Comparison of ENCODE assay signal across 8 cellular contexts in genomic region chr3:155323063-155323666, GRCh38. TPM values are rescaled to one million over a fixed set of nuclear protein-coding genes. Genes with fewer than 3 reads are reported as not detected.
DNase-seq lines count a peak whose midpoint lies in the region; ATAC-seq, FAIRE-seq and TF ChIP-seq lines count a peak whose summit lies in the region.

No MANE protein-coding gene starts in this region.

- H3K4ac ChIP-seq in H9 (ENCODE audit: low read depth, low read length), result no peak overlapping the region

- BruUV-seq in endothelial cell of umbilical vein (replicated peaks; lab: Mats Ljungman, UMichigan), result no TSS peak

- peak; percentile 76 for FAIRE-seq in endothelial cell of umbilical vein (lab: Jason Lieb, UNC)

- H3T11ph ChIP-seq in H9 (ENCODE audit: low read length), result no peak overlapping the region

- CTCF ChIA-PET in endothelial cell of umbilical vein (lab: Charles Lee), result interaction anchor here (0.6 to 5.3 kb wide), 25 partner anchors 10 to 991 kb away, joined by 3 to 115 read pairs (median 4); no protein-coding TSS in a partner anchor

- H3K9me3 ChIP-seq in H9 (ENCODE audit: control insufficient read depth, low read depth, low read length) (no peaks in the 10 kb centered on the region), Peyer's patch (no peaks in the 10 kb centered on the region), endothelial cell of umbilical vein (replicated peaks; ENCODE audit: control insufficient read depth, insufficient read depth, low read length) (no peaks in the 10 kb centered on the region)

- H3K4me2 ChIP-seq in H9 (ENCODE audit: insufficient read depth, insufficient read length, low read length) (no peak overlapping the region), endothelial cell of umbilical vein (ENCODE audit: insufficient read depth, low read length) (no peak overlapping the region)

- TF ChIP-seq POLR2A in Peyer's patch (IDR thresholded peaks at IDR 0.05) (no peak), endothelial cell of umbilical vein (IDR thresholded peaks at IDR 0.05; ENCODE audit: low read depth, low read length) (no peak)

- H3K79me2 ChIP-seq in H9 (ENCODE audit: insufficient read depth, low read length) (no peaks in the 10 kb centered on the region), endothelial cell of umbilical vein (ENCODE audit: control insufficient read depth, insufficient read depth, low read length) (no peaks in the 10 kb centered on the region)

- H2BK20ac ChIP-seq in H9 (ENCODE audit: low read depth, low read length, poor library complexity, severe bottlenecking), result no peak overlapping the region

- H3K23me2 ChIP-seq in H9 (ENCODE audit: insufficient read length, low read depth, low read length, poor library complexity, severe bottlenecking), result no peaks in the 10 kb centered on the region

- H3K27ac Mint-ChIP-seq in H9, result no peak overlapping the region
- no peak overlapping the region for H3K27ac Mint-ChIP-seq in mesothelial cell of epicardium

- H2AK5ac ChIP-seq in H9 (ENCODE audit: insufficient read length, low read length), result no peak overlapping the region

- WGBS in H9 (ENCODE audit: extremely low coverage, insufficient read length, low lambda C conversion rate), result no CpG with 5 or more reads among the region's 3 CpGs

- H3K27me3 ChIP-seq in H9 (ENCODE audit: insufficient read depth, low read length) (no peaks in the 10 kb centered on the region), Peyer's patch (no peaks in the 10 kb centered on the region), endothelial cell of umbilical vein (ENCODE audit: control insufficient read depth in 2 of 2, insufficient read depth in 2 of 2, low read length in 2 of 2) (no peaks in the 10 kb centered on the region)

- no peak overlapping the region for H4K8ac ChIP-seq in H9 (replicated peaks; ENCODE audit: insufficient read length, low read depth, low read length)

- no peak overlapping the region for H2BK120ac ChIP-seq in H9 (ENCODE audit: low read depth, low read length, poor library complexity, severe bottlenecking)

- no peak overlapping the region for H4K91ac ChIP-seq in H9 (ENCODE audit: insufficient read length, low read depth, low read length)

- no peak overlapping the region for H3K56ac ChIP-seq in H9 (ENCODE audit: insufficient read length, low read depth, low read length)

- H3K4me1 Mint-ChIP-seq in H9 (peaks cover 6 to 7% of the 10 kb centered on the region in 2 experiments; a peak in 3 of 4 replicates), mesothelial cell of epicardium (peaks cover 12% of the 10 kb centered on the region)

- ATAC-seq in Right ventricle myocardium inferior (peak; percentile 79), HG02571 (IDR thresholded peaks at IDR 0.05; ENCODE audit: unreplicated experiment) (no peak)

- no peak overlapping the region for H2BK15ac ChIP-seq in H9 (ENCODE audit: low read depth, low read length)

- H3K36me3 ChIP-seq in Peyer's patch (no peaks in the 10 kb centered on the region), endothelial cell of umbilical vein (ENCODE audit: control insufficient read depth in 2 of 2, extremely low read depth in 1 of 2, insufficient read depth in 2 of 2, low read length in 2 of 2) (no peaks in the 10 kb centered on the region)

- intact Hi-C loops in Right ventricle myocardium inferior (cut with DNase I) (loop anchor here (2.0 to 5.0 kb wide), 2 partner anchors 564 to 986 kb away; no protein-coding TSS in a partner anchor), cardiac septum (cut with DNase I) (loop anchor here (5.0 kb wide), 2 partner anchors 566 to 986 kb away; no protein-coding TSS in a partner anchor), endothelial cell of umbilical vein (cut with micrococcal nuclease) (loop anchor here (1.0 kb wide), 4 partner anchors 369 to 988 kb away; no protein-coding TSS in a partner anchor)

- H3K4me3 Mint-ChIP-seq in H9 (no peak overlapping the region), mesothelial cell of epicardium (no peak overlapping the region)

- H4K20me1 ChIP-seq in H9 (ENCODE audit: control insufficient read depth, insufficient read depth, insufficient read length) (no peaks in the 10 kb centered on the region), endothelial cell of umbilical vein (replicated peaks; ENCODE audit: control insufficient read depth, extremely low read depth, insufficient read depth, low read length) (no peaks in the 10 kb centered on the region)

- TF ChIP-seq CTCF in H9 (conservative IDR thresholded peaks at IDR 0.05) (peak; percentile 85), Peyer's patch (IDR thresholded peaks at IDR 0.05) (peak in 4 of 6 experiments; percentile 31 to 85 (median 82)), endothelial cell of umbilical vein (IDR thresholded peaks at IDR 0.05; ENCODE audit: extremely low read depth in 1 of 2, insufficient read depth in 1 of 2, low read depth in 1 of 2, low read length in 2 of 2) (peak; percentile 55 to 67), mesothelial cell of epicardium (IDR thresholded peaks at IDR 0.05; ENCODE audit: unreplicated experiment) (peak; percentile 68)

- DNase-seq in Right ventricle myocardium inferior (ENCODE audit: missing footprints) (no peak), cardiac septum (ENCODE audit: low spot score) (no peak), H9 (peak; percentile 42), LoVo (ENCODE audit: low spot score) (peak; percentile 62), Peyer's patch (peak in 1 of 3 donors; percentile 54), endothelial cell of umbilical vein (ENCODE audit: low read depth, low spot score) (peak; percentile 86), mesothelial cell of epicardium (ENCODE audit: low spot score in 2 of 2, unreplicated experiment in 2 of 2) (no peak)

- H3K9me3 Mint-ChIP-seq in H9 (no peaks in the 10 kb centered on the region), mesothelial cell of epicardium (no peaks in the 10 kb centered on the region)

- no peak overlapping the region for H3K4me3 ChIP-seq in Peyer's patch
- no peak overlapping the region for H3K4me3 ChIP-seq in endothelial cell of umbilical vein (replicated peaks in 1 of 3; ENCODE audit: insufficient read depth in 1 of 3, low read depth in 1 of 3, low read length in 3 of 3)

- no peaks in the 10 kb centered on the region for H3K36me3 Mint-ChIP-seq in H9 (ENCODE audit: insufficient read depth in 1 of 3, low read depth in 3 of 3)
- no peaks in the 10 kb centered on the region for H3K36me3 Mint-ChIP-seq in mesothelial cell of epicardium

- POLR2A ChIA-PET in endothelial cell of umbilical vein (lab: Charles Lee), result no interaction called here

- H3K27me3 Mint-ChIP-seq in H9 (ENCODE audit: low read depth), result no peaks in the 10 kb centered on the region
- H3K27me3 Mint-ChIP-seq in mesothelial cell of epicardium (ENCODE audit: low read depth), result no peaks in the 10 kb centered on the region

- no peak overlapping the region for H2BK5ac ChIP-seq in H9 (ENCODE audit: insufficient read length, low read length)

- H3K4me1 ChIP-seq in H9 (ENCODE audit: insufficient read depth, low read length) (no peaks in the 10 kb centered on the region), Peyer's patch (no peaks in the 10 kb centered on the region), endothelial cell of umbilical vein (ENCODE audit: control insufficient read depth, extremely low read depth, insufficient read depth, low read length) (no peaks in the 10 kb centered on the region)

- H3K9me1 ChIP-seq in endothelial cell of umbilical vein (replicated peaks; ENCODE audit: control insufficient read depth, extremely low read depth, insufficient read depth, low read length), result no peaks in the 10 kb centered on the region

- H3K79me1 ChIP-seq in H9 (ENCODE audit: insufficient read depth, low read depth, low read length, poor library complexity, severe bottlenecking), result no peaks in the 10 kb centered on the region

- H2BK12ac ChIP-seq in H9 (ENCODE audit: insufficient read length, low read depth, low read length), result no peak overlapping the region

- no peak overlapping the region for H3K23ac ChIP-seq in H9 (ENCODE audit: insufficient read length, low read depth, low read length)

- H3K27ac ChIP-seq in H9 (ENCODE audit: insufficient read length, low read depth, low read length) (no peak overlapping the region), Peyer's patch (no peak overlapping the region), endothelial cell of umbilical vein (ENCODE audit: insufficient read depth, low read depth, low read length) (no peak overlapping the region)

- H3K14ac ChIP-seq in H9 (ENCODE audit: insufficient read depth, low read length), result no peak overlapping the region

- dilution Hi-C loops in endothelial cell of umbilical vein (cut with MboI; ENCODE audit: extremely low pct_ligation_motif_present, low sequenced_read_pairs), result no loop called here

- H2AFZ ChIP-seq in H9 (ENCODE audit: low read length) (no peak overlapping the region), endothelial cell of umbilical vein (ENCODE audit: low read depth, low read length) (no peak overlapping the region)

- H4K5ac ChIP-seq in H9 (ENCODE audit: insufficient read length, low read depth, low read length), result no peak overlapping the region

- H3K9ac ChIP-seq in H9 (ENCODE audit: extremely low read depth, insufficient read length, low read length) (no peak overlapping the region), endothelial cell of umbilical vein (replicated peaks; ENCODE audit: extremely low read depth, insufficient read depth, low read length) (no peak overlapping the region)

- no peak overlapping the region for H3K18ac ChIP-seq in H9 (ENCODE audit: insufficient read length, low read depth, low read length)

TF ChIP-seq in endothelial cell of umbilical vein, 7 proteins besides CTCF, POLR2A, EP300 and RAD21:
- TF ChIP-seq POLR2AphosphoS5 (IDR thresholded peaks at IDR 0.05; ENCODE audit: insufficient read depth, low read depth, low read length) (no peak), FOS (IDR thresholded peaks at IDR 0.05; ENCODE audit: borderline replicate concordance, insufficient read depth, low read length) (no peak)
TF ChIP-seq in endothelial cell of umbilical vein: peak in this region for 0.

RNA-seq across cellular contexts. Expression of gene STRIT1, which starts 29.7 kb away (rescaled TPM):
- 0.84 TPM for total RNA-seq in Right ventricle myocardium inferior
- total RNA-seq in cardiac septum, result 4.8 TPM
- 0.26 TPM in 1 of 2 replicates, not detected in the other for total RNA-seq in H9 (2021)
- total RNA-seq in Peyer's patch, result not detected
- not detected in 2 replicates for total RNA-seq in endothelial cell of umbilical vein
- polyA plus RNA-seq in endothelial cell of umbilical vein, result not detected in 2 replicates
- not detected in 2 replicates for polyA plus RNA-seq in endothelial cell of umbilical vein (2011; cell fraction: cytosol; rRNA removed)
- polyA plus RNA-seq in endothelial cell of umbilical vein (2011; cell fraction: nucleus; rRNA removed), result not detected in 2 replicates
- polyA plus RNA-seq in endothelial cell of umbilical vein (2012), result not detected in 2 replicates
- not detected in 2 replicates for polyA minus RNA-seq in endothelial cell of umbilical vein
- not detected for polyA minus RNA-seq in endothelial cell of umbilical vein (2011; cell fraction: cytosol; rRNA and poly(A)+ RNA removed)
- not detected in 2 replicates for polyA minus RNA-seq in endothelial cell of umbilical vein (2011; cell fraction: nucleus; rRNA and poly(A)+ RNA removed)
- not detected in 3 replicates for total RNA-seq in mesothelial cell of epicardium

Comparison
In these comparisons a context has a peak if more than half of its experiments do, and no peak if none do; other contexts are left out.
1. DNase-seq: peak in H9 (single experiment), LoVo (single experiment) and endothelial cell of umbilical vein (single experiment); none in Right ventricle myocardium inferior (single experiment), cardiac septum (single experiment) and mesothelial cell of epicardium (0 of 2).
2. Peak in every context shown above with its lines, with median percentiles within 50 percentile points of each other: CTCF ChIP-seq.